In the genomic region with DNA sequence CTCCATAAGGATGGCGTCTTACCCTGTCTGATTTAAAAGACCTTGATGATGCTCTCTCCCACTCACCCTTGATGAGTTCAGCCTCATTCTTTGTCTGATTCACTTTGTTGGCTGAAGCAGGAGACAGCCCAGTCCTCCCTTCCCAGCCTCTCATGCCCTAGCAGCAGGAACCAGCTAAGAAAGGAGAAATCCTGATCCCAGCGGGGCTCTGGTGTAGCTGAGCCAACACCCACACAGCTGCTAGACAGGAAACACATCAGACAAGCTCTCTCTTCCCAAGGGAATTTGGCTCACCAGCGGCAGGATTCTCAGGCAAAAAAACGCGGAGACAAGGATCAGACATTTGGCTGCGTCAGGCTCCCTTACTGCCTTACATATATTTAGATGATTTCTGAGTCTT, we compare ENCODE assay signal across 14 cellular contexts.
A peak's percentile ranks its signal among the peaks of the same experiment; 100 is the strongest.
DNase-seq lines count a peak whose midpoint lies in the region; ATAC-seq lines count a peak whose summit lies in the region.
"Had no signal": no experiment of that assay in that cellular context is flagged by ENCODE, and none has a peak within 500 bp of the region (broad histone marks: within the 10 kb centered on the region; RNA-seq: fewer than 3 reads in every experiment).

No MANE protein-coding gene starts in this region.

- no peak for ATAC-seq in naive thymus-derived CD4-positive, alpha-beta T cell
- no peak for ATAC-seq in HG02870 (IDR thresholded peaks at IDR 0.05; ENCODE audit: unreplicated experiment)
- no peak for ATAC-seq in GM18873 (IDR thresholded peaks at IDR 0.05; ENCODE audit: low FRiP score, unreplicated experiment)
- ATAC-seq in GM19351 (IDR thresholded peaks at IDR 0.05; ENCODE audit: unreplicated experiment): no peak
- ATAC-seq: HCT116, HepG2, Panc1 had no signal

- CTCF ChIA-PET in naive thymus-derived CD4-positive, alpha-beta T cell (lab: Charles Lee): no interaction called here

- H3K27me3 Mint-ChIP-seq in naive thymus-derived CD4-positive, alpha-beta T cell: no peaks in the 10 kb centered on the region

- POLR2A ChIA-PET in naive thymus-derived CD4-positive, alpha-beta T cell (lab: Charles Lee): no interaction called here

- H3K36me3 Mint-ChIP-seq in naive thymus-derived CD4-positive, alpha-beta T cell: no peaks in the 10 kb centered on the region

- H3K9me3 Mint-ChIP-seq in naive thymus-derived CD4-positive, alpha-beta T cell: peaks cover 0 to 26% (median 5%) of the 10 kb centered on the region in 11 donors

- DNase-seq in HCEC 1CT (peak; percentile 52), amniotic epithelial cell (ENCODE audit: low read depth) (peak; percentile 56), hepatic stellate cell (ENCODE audit: low spot score) (peak; percentile 78)
- no peak for DNase-seq in naive thymus-derived CD4-positive, alpha-beta T cell
- DNase-seq: dermis blood vessel endothelial cell; stimulated activated CD4-positive, alpha-beta T cell treated with anti-CD3 and anti-CD28 coated beads, Interleukin-4, amount 100 ng/mL, for 1 hour; upper lobe of left lung had no signal

- H3K4me1 ChIP-seq in skeletal muscle tissue (ENCODE audit: control insufficient read depth in 3 of 3, insufficient read depth in 3 of 3, low read length in 3 of 3): peaks cover 0 to 7% (median 0%) of the 10 kb centered on the region in 3 donors
- H3K4me1 ChIP-seq in naive thymus-derived CD4-positive, alpha-beta T cell (ENCODE audit: control insufficient read depth in 2 of 2, insufficient read depth in 2 of 2, low read length in 2 of 2): no peaks in the 10 kb centered on the region
- H3K4me1 ChIP-seq: upper lobe of left lung had no signal

- no peak overlapping the region for H3K4me3 Mint-ChIP-seq in naive thymus-derived CD4-positive, alpha-beta T cell

- H3K27me3 ChIP-seq in skeletal muscle tissue (ENCODE audit: control insufficient read depth in 3 of 3, insufficient read depth in 3 of 3, low read length in 3 of 3): no peaks in the 10 kb centered on the region
- no peaks in the 10 kb centered on the region for H3K27me3 ChIP-seq in naive thymus-derived CD4-positive, alpha-beta T cell (ENCODE audit: control insufficient read depth in 2 of 2, insufficient read depth in 2 of 2, low read length in 2 of 2)
- H3K27me3 ChIP-seq: upper lobe of left lung had no signal

- H3K27ac ChIP-seq in skeletal muscle tissue (ENCODE audit: low read depth, low read length): peak overlapping the region; percentile 9
- H3K27ac ChIP-seq in naive thymus-derived CD4-positive, alpha-beta T cell (ENCODE audit: low read depth, low read length): no peak overlapping the region
- H3K27ac ChIP-seq: upper lobe of left lung had no signal

- H3K4me1 Mint-ChIP-seq in naive thymus-derived CD4-positive, alpha-beta T cell: no peaks in the 10 kb centered on the region

- H3K9me3 ChIP-seq in skeletal muscle tissue (ENCODE audit: control insufficient read depth in 3 of 3, low read length in 3 of 3): no peaks in the 10 kb centered on the region
- H3K9me3 ChIP-seq in naive thymus-derived CD4-positive, alpha-beta T cell (ENCODE audit: control insufficient read depth in 2 of 3, low read length in 3 of 3): no peaks in the 10 kb centered on the region
- H3K9me3 ChIP-seq: upper lobe of left lung had no signal

- H3K4me3 ChIP-seq in skeletal muscle tissue (ENCODE audit: low read length in 3 of 3): no peak overlapping the region
- no peak overlapping the region for H3K4me3 ChIP-seq in naive thymus-derived CD4-positive, alpha-beta T cell (ENCODE audit: low read length)
- H3K4me3 ChIP-seq: upper lobe of left lung had no signal

- no peak overlapping the region for H3K9ac ChIP-seq in skeletal muscle tissue (ENCODE audit: low read depth in 1 of 3, low read length in 3 of 3)

- H3K27ac Mint-ChIP-seq in naive thymus-derived CD4-positive, alpha-beta T cell: no peak overlapping the region

- intact Hi-C loops in naive thymus-derived CD4-positive, alpha-beta T cell (cut with micrococcal nuclease): no loop called here

- no peaks in the 10 kb centered on the region for H3K36me3 ChIP-seq in skeletal muscle tissue (ENCODE audit: control insufficient read depth in 3 of 3, insufficient read depth in 3 of 3, low read length in 3 of 3)
- no peaks in the 10 kb centered on the region for H3K36me3 ChIP-seq in naive thymus-derived CD4-positive, alpha-beta T cell (ENCODE audit: control insufficient read depth in 2 of 3, insufficient read depth in 3 of 3, low read length in 3 of 3)
- H3K36me3 ChIP-seq: upper lobe of left lung had no signal

Comparison
In these comparisons a context has a peak if more than half of its experiments do, and no peak if none do; other contexts are left out.
1. DNase-seq: peak in HCEC 1CT (single experiment), amniotic epithelial cell (single experiment) and hepatic stellate cell (single experiment); none in naive thymus-derived CD4-positive, alpha-beta T cell (0 of 9).